In genomic region chr4:139082750-139083532, GRCh38 we compare ENCODE assay signal across 1 cellular context.
TF ChIP-seq lines count a peak whose summit lies in the region.

No MANE protein-coding gene starts in this region.

TF ChIP-seq in GM12878, 131 proteins besides CTCF, POLR2A, EP300 and RAD21 (continued from another document and continues in another):
- peak; percentile 74; the same call in 1 of the 2 replicates for TF ChIP-seq ZBTB40 (IDR thresholded peaks at IDR 0.05; ENCODE audit: borderline replicate concordance)
- peak; percentile 50; the same call in 1 of the 2 replicates for TF ChIP-seq TBL1XR1 (IDR thresholded peaks at IDR 0.05; ENCODE audit: low read depth, low read length)
- peak; percentile 60; the same call in 1 of the 2 replicates for TF ChIP-seq ELK1 (IDR thresholded peaks at IDR 0.05; ENCODE audit: low read depth, low read length)
- peak; percentile 58 to 61; a peak in 2 of 4 replicates for TF ChIP-seq IKZF2 (IDR thresholded peaks at IDR 0.05)
- TF ChIP-seq CREB1 (IDR thresholded peaks at IDR 0.05; ENCODE audit: low read depth) = peak; percentile 91
- peak; percentile 80; the same call in 1 of the 2 replicates for TF ChIP-seq PML (IDR thresholded peaks at IDR 0.05; ENCODE audit: low read length)
- TF ChIP-seq MXI1 (IDR thresholded peaks at IDR 0.05; ENCODE audit: low read depth, low read length) = peak; percentile 89
- TF ChIP-seq CBX5 (IDR thresholded peaks at IDR 0.05; ENCODE audit: low read depth) = no peak
- TF ChIP-seq BACH1 (IDR thresholded peaks at IDR 0.05; ENCODE audit: borderline replicate concordance) = peak; percentile 65; the same call in 1 of the 2 replicates
- peak; percentile 66; the same call in 1 of the 2 replicates for TF ChIP-seq CBFB (IDR thresholded peaks at IDR 0.05; ENCODE audit: low read depth)
- TF ChIP-seq IRF4 (IDR thresholded peaks at IDR 0.05; ENCODE audit: low read depth, low read length) = 0 out of 2 replicates have a peak, but pooled peaks have one; percentile 19
- TF ChIP-seq SIN3A (IDR thresholded peaks at IDR 0.05; ENCODE audit: low read depth, low read length) = peak; percentile 98
- TF ChIP-seq NR2F1 (conservative IDR thresholded peaks at IDR 0.05) = no peak; the same call in 1 of the 2 replicates
- TF ChIP-seq ETV6 (conservative IDR thresholded peaks at IDR 0.05 in 1 of 2, IDR thresholded peaks at IDR 0.05 in 1 of 2; ENCODE audit: borderline replicate concordance in 1 of 2, low read depth in 1 of 2) = peak in 1 of 2 experiments; percentile 73; a peak in 1 of 4 replicates
- no peak for TF ChIP-seq SIX5 (IDR thresholded peaks at IDR 0.05; ENCODE audit: low read depth, low read length, severe bottlenecking)
- no peak for TF ChIP-seq ZNF207 (IDR thresholded peaks at IDR 0.05; ENCODE audit: borderline replicate concordance)
- TF ChIP-seq PAX5 (IDR thresholded peaks at IDR 0.05; ENCODE audit: borderline replicate concordance, low read depth, low read length) = no peak
- peak; percentile 82; the same call in 1 of the 2 replicates for TF ChIP-seq TARDBP (IDR thresholded peaks at IDR 0.05; ENCODE audit: borderline replicate concordance)
- 0 out of 2 replicates have a peak, but pooled peaks have one; percentile 59 for TF ChIP-seq RFX5 (IDR thresholded peaks at IDR 0.05; ENCODE audit: low read depth, low read length)
- TF ChIP-seq MTA3 (IDR thresholded peaks at IDR 0.05; ENCODE audit: borderline replicate concordance, low read length) = no peak
- TF ChIP-seq GATAD2B (conservative IDR thresholded peaks at IDR 0.05; ENCODE audit: low read depth) = peak; percentile 60
- peak; percentile 56 for TF ChIP-seq POLR2AphosphoS5 (IDR thresholded peaks at IDR 0.05; ENCODE audit: low read length)
- peak; percentile 82 for TF ChIP-seq GABPA (IDR thresholded peaks at IDR 0.05; ENCODE audit: low read depth)
- TF ChIP-seq NKRF (conservative IDR thresholded peaks at IDR 0.05) = peak; percentile 89
- 0 out of 2 replicates have a peak, but pooled peaks have one; percentile 19 for TF ChIP-seq NRF1 (conservative IDR thresholded peaks at IDR 0.05; ENCODE audit: low read depth, low read length)
- TF ChIP-seq PKNOX1 (IDR thresholded peaks at IDR 0.05) = peak; percentile 99
- no peak for TF ChIP-seq HDGF (IDR thresholded peaks at IDR 0.05)
- TF ChIP-seq FOXK2 (IDR thresholded peaks at IDR 0.05) = peak; percentile 94
- peak; percentile 82 for TF ChIP-seq IRF3 (IDR thresholded peaks at IDR 0.05)
- TF ChIP-seq MAX (IDR thresholded peaks at IDR 0.05; ENCODE audit: low read depth, low read length) = peak; percentile 68
- no peak for TF ChIP-seq NR2C1 (IDR thresholded peaks at IDR 0.05)
- no peak for TF ChIP-seq YBX1 (IDR thresholded peaks at IDR 0.05)
- TF ChIP-seq NBN (IDR thresholded peaks at IDR 0.05) = peak; percentile 77
- TF ChIP-seq TAF1 (IDR thresholded peaks at IDR 0.05; ENCODE audit: borderline replicate concordance, low read depth, low read length) = peak; percentile 63; the same call in 1 of the 2 replicates
- 0 out of 2 replicates have a peak, but pooled peaks have one; percentile 38 for TF ChIP-seq YY1 (IDR thresholded peaks at IDR 0.05; ENCODE audit: low read depth, low read length)
- TF ChIP-seq MTA2 (IDR thresholded peaks at IDR 0.05; ENCODE audit: low read depth) = peak; percentile 20; the same call in 1 of the 2 replicates
- no peak for TF ChIP-seq FOXM1 (IDR thresholded peaks at IDR 0.05; ENCODE audit: low read depth, low read length)
- 0 out of 2 replicates have a peak, but pooled peaks have one; percentile 40 for TF ChIP-seq MEF2A (IDR thresholded peaks at IDR 0.05; ENCODE audit: insufficient read depth, low read depth, low read length)
- no peak for TF ChIP-seq CBX3 (IDR thresholded peaks at IDR 0.05; ENCODE audit: borderline replicate concordance, low read depth)
- peak; percentile 57; the same call in 1 of the 2 replicates for TF ChIP-seq ZNF687 (IDR thresholded peaks at IDR 0.05)
- no peak for TF ChIP-seq NFXL1 (IDR thresholded peaks at IDR 0.05; ENCODE audit: borderline replicate concordance)
- peak; percentile 53; the same call in 1 of the 2 replicates for TF ChIP-seq NFYA (IDR thresholded peaks at IDR 0.05; ENCODE audit: borderline replicate concordance, low read depth, low read length)
- TF ChIP-seq NFIC (IDR thresholded peaks at IDR 0.05; ENCODE audit: low read depth, low read length) = no peak
- TF ChIP-seq KLF5 (IDR thresholded peaks at IDR 0.05; ENCODE audit: partially characterized antibody) = peak; percentile 32
- no peak for TF ChIP-seq CHD1 (IDR thresholded peaks at IDR 0.05; ENCODE audit: low read depth, low read length)
- TF ChIP-seq SMAD5 (IDR thresholded peaks at IDR 0.05; ENCODE audit: low read depth) = peak; percentile 52; the same call in 1 of the 2 replicates
- peak; percentile 96 for TF ChIP-seq PBX3 (IDR thresholded peaks at IDR 0.05; ENCODE audit: insufficient replicate concordance, low read depth, low read length)
- no peak for TF ChIP-seq SUPT20H (IDR thresholded peaks at IDR 0.05; ENCODE audit: borderline replicate concordance, control insufficient read depth, low read depth, low read length)
- TF ChIP-seq POU2F2 (IDR thresholded peaks at IDR 0.05; ENCODE audit: borderline replicate concordance, low read depth, low read length) = peak; percentile 71; the same call in 1 of the 3 replicates
- TF ChIP-seq CHD2 (IDR thresholded peaks at IDR 0.05; ENCODE audit: borderline replicate concordance, low read depth, low read length) = peak; percentile 96
- TF ChIP-seq HCFC1 (IDR thresholded peaks at IDR 0.05; ENCODE audit: low read length) = peak; percentile 66
- peak; percentile 68; the same call in 1 of the 2 replicates for TF ChIP-seq DPF2 (IDR thresholded peaks at IDR 0.05)
- peak; percentile 35 to 49; a peak in 2 of 4 replicates for TF ChIP-seq BHLHE40 (IDR thresholded peaks at IDR 0.05; ENCODE audit: borderline replicate concordance in 1 of 2, low read depth in 2 of 2, low read length in 1 of 2)
- TF ChIP-seq FOS (IDR thresholded peaks at IDR 0.05; ENCODE audit: borderline replicate concordance, extremely low read depth, insufficient read length) = peak; percentile 38
